In genomic region chr17:64341181-64341580, GRCh38 we compare ENCODE assay signal across 15 cellular contexts. TPM values are rescaled to one million over a fixed set of nuclear protein-coding genes. Genes with fewer than 3 reads are reported as not detected.
DNase-seq lines count a peak whose midpoint lies in the region; ATAC-seq and TF ChIP-seq lines count a peak whose summit lies in the region.
"Had no signal": no experiment of that assay in that cellular context is flagged by ENCODE, and none has a peak within 500 bp of the region (broad histone marks: within the 10 kb centered on the region; RNA-seq: fewer than 3 reads in every experiment).

No MANE protein-coding gene starts in this region.

- no peaks in the 10 kb centered on the region for H3K27me3 ChIP-seq in CD8-positive, alpha-beta T cell (ENCODE audit: insufficient read depth, low read length)
- H3K27me3 ChIP-seq in neuronal stem cell (ENCODE audit: control insufficient read depth in 3 of 3, insufficient read depth in 3 of 3, low read depth in 1 of 3, low read length in 3 of 3) (peaks cover 0 to 10% (median 2%) of the 10 kb centered on the region in 3 experiments), upper lobe of right lung (no peaks in the 10 kb centered on the region), hepatocyte (no peaks in the 10 kb centered on the region)
- H3K27me3 ChIP-seq: BE2C had no signal

- POLR2A ChIA-PET in CD8-positive, alpha-beta T cell (lab: Charles Lee): interaction anchor here (0.6 kb wide), 1 partner anchor 100 kb away, joined by 4 read pairs; no protein-coding TSS in a partner anchor

- no peaks in the 10 kb centered on the region for H3K9me3 ChIP-seq in CD8-positive, alpha-beta T cell (ENCODE audit: low read length)
- H3K9me3 ChIP-seq in neuronal stem cell (replicated peaks in 1 of 2; ENCODE audit: control insufficient read depth in 2 of 2, insufficient read depth in 1 of 2, low read depth in 1 of 2, low read length in 2 of 2) (peaks cover 0 to 2% of the 10 kb centered on the region in 2 donors), upper lobe of right lung (no peaks in the 10 kb centered on the region), hepatocyte (ENCODE audit: low read depth) (no peaks in the 10 kb centered on the region)
- H3K9me3 ChIP-seq: A549, BE2C had no signal

- intact Hi-C loops in CD8-positive, alpha-beta T cell (cut with DNase I, micrococcal nuclease): no loop called here
- intact Hi-C loops in dendritic cell treated with granulocyte-macrophage colony-stimulating factor and Interleukin-4, amounts not matched to agents 40 ng/mL and 50 ng/mL, for 4 days (cut with micrococcal nuclease): no loop called here
- intact Hi-C loops in upper lobe of right lung (cut with DNase I): no loop called here

- no peak overlapping the region for H2AK5ac ChIP-seq in neuronal stem cell (ENCODE audit: low read depth, low read length)

- H2BK120ac ChIP-seq in neuronal stem cell (ENCODE audit: low read depth, low read length): no peak overlapping the region

- no peaks in the 10 kb centered on the region for H3K79me2 ChIP-seq in hepatocyte

- H3K18ac ChIP-seq in neuronal stem cell (ENCODE audit: low read length): peak overlapping the region; percentile 71

- ATAC-seq in CD8-positive, alpha-beta T cell: no peak
- no peak for ATAC-seq in upper lobe of right lung
- ATAC-seq in HG02885 (IDR thresholded peaks at IDR 0.05; ENCODE audit: poor library complexity, unreplicated experiment): no peak
- ATAC-seq: A549, HCT116 had no signal

- H3K4me1 Mint-ChIP-seq in CD8-positive, alpha-beta T cell (ENCODE audit: low read depth): peaks cover 20% of the 10 kb centered on the region
- peaks cover 85% of the 10 kb centered on the region for H3K4me1 Mint-ChIP-seq in dendritic cell treated with granulocyte-macrophage colony-stimulating factor and Interleukin-4, amounts not matched to agents 40 ng/mL and 50 ng/mL, for 4 days (ENCODE audit: low read depth)

- no peak overlapping the region for H3K4me3 ChIP-seq in CD8-positive, alpha-beta T cell (ENCODE audit: low read depth, low read length)
- H3K4me3 ChIP-seq in neuronal stem cell (ENCODE audit: low read length in 2 of 2) (no peak overlapping the region), upper lobe of right lung (no peak overlapping the region), hepatocyte (no peak overlapping the region)
- H3K4me3 ChIP-seq: A549, GM23248 had no signal

- H2BK15ac ChIP-seq in neuronal stem cell (ENCODE audit: low read length): peak overlapping the region; percentile 49

- H3K27ac ChIP-seq in CD8-positive, alpha-beta T cell (ENCODE audit: low read depth, low read length): no peak overlapping the region
- H3K27ac ChIP-seq in neuronal stem cell (replicated peaks; ENCODE audit: low read length) (no peak overlapping the region), upper lobe of right lung (peak overlapping the region; percentile 65), hepatocyte (no peak overlapping the region)
- H3K27ac ChIP-seq: A549, GM23248, HL-60 had no signal

- H3K9ac ChIP-seq in neuronal stem cell (ENCODE audit: low read depth, low read length, poor library complexity): no peak overlapping the region
- H3K9ac ChIP-seq: GM23248 had no signal

- H2AFZ ChIP-seq in neuronal stem cell (ENCODE audit: low read length) (no peak overlapping the region), hepatocyte (no peak overlapping the region)

- no peaks in the 10 kb centered on the region for H3K9me2 ChIP-seq in hepatocyte (replicated peaks; ENCODE audit: insufficient read depth)

- peak overlapping the region; percentile 55 for H3K27ac Mint-ChIP-seq in CD8-positive, alpha-beta T cell
- peak overlapping the region; percentile 93 for H3K27ac Mint-ChIP-seq in dendritic cell treated with granulocyte-macrophage colony-stimulating factor and Interleukin-4, amounts not matched to agents 40 ng/mL and 50 ng/mL, for 4 days

- H2BK5ac ChIP-seq in neuronal stem cell (ENCODE audit: low read length): no peak overlapping the region

- H4K91ac ChIP-seq in neuronal stem cell (ENCODE audit: low read depth, low read length, poor library complexity): no peak overlapping the region

- no peak for DNase-seq in CD8-positive, alpha-beta T cell
- DNase-seq in neuronal stem cell (ENCODE audit: low spot score) (no peak), upper lobe of right lung (no peak), hepatocyte (ENCODE audit: low spot score) (no peak)
- no peak for DNase-seq in stimulated activated naive CD4-positive, alpha-beta T cell treated with Interleukin-2 at 50 U/mL for 16 hours (lab: John Stamatoyannopoulos, UW)
- DNase-seq: BE2C, Calu3, DMS 273 treated with DMSO at 0.1 percent for 48 hours, GM23248 had no signal

- no peaks in the 10 kb centered on the region for H3K9me3 Mint-ChIP-seq in CD8-positive, alpha-beta T cell
- no peaks in the 10 kb centered on the region for H3K9me3 Mint-ChIP-seq in dendritic cell treated with granulocyte-macrophage colony-stimulating factor and Interleukin-4, amounts not matched to agents 40 ng/mL and 50 ng/mL, for 4 days

- H3K4me2 ChIP-seq in neuronal stem cell (ENCODE audit: insufficient read depth, low read length, poor library complexity, severe bottlenecking) (no peak overlapping the region), hepatocyte (no peak overlapping the region)
- H3K4me2 ChIP-seq: A549 had no signal

- WGBS in neuronal stem cell (ENCODE audit: extremely low coverage in 2 of 2, insufficient read length in 2 of 2, insufficient replicate concordance in 1 of 2), 2 donors: no CpG with 5 or more reads among the region's 10 CpGs
- 94% methylated on average over 10 of the region's 10 CpGs for whole genome bisulfite sequencing in hepatocyte (ENCODE audit: low lambda C conversion rate, missing lambda C conversion rate)

- peaks cover 78% of the 10 kb centered on the region for H3K36me3 Mint-ChIP-seq in CD8-positive, alpha-beta T cell
- H3K36me3 Mint-ChIP-seq in dendritic cell treated with granulocyte-macrophage colony-stimulating factor and Interleukin-4, amounts not matched to agents 40 ng/mL and 50 ng/mL, for 4 days (ENCODE audit: low read depth): peaks cover 71% of the 10 kb centered on the region

- TF ChIP-seq CTCF in CD8-positive, alpha-beta T cell (IDR thresholded peaks at IDR 0.05): no peak
- TF ChIP-seq CTCF in upper lobe of right lung (IDR thresholded peaks at IDR 0.05): no peak
- no peak for TF ChIP-seq CTCF in hepatocyte (IDR thresholded peaks at IDR 0.05; ENCODE audit: poor library complexity)

- no peak overlapping the region for H3K4ac ChIP-seq in neuronal stem cell (ENCODE audit: low read length)

- H2BK12ac ChIP-seq in neuronal stem cell (ENCODE audit: low read length): peak overlapping the region; percentile 6

- H4K20me1 ChIP-seq in hepatocyte (ENCODE audit: insufficient read depth, poor library complexity, severe bottlenecking): no peaks in the 10 kb centered on the region

- no peak overlapping the region for H4K8ac ChIP-seq in neuronal stem cell (ENCODE audit: low read depth, low read length)

- peaks cover 7% of the 10 kb centered on the region for H3K4me1 ChIP-seq in CD8-positive, alpha-beta T cell (ENCODE audit: insufficient read depth, low read length)
- H3K4me1 ChIP-seq in neuronal stem cell (ENCODE audit: control insufficient read depth in 2 of 2, insufficient read depth in 1 of 2, low read depth in 1 of 2, low read length in 2 of 2) (peaks cover 5 to 16% of the 10 kb centered on the region in 2 donors), upper lobe of right lung (peaks cover 83% of the 10 kb centered on the region), hepatocyte (ENCODE audit: insufficient read depth) (no peaks in the 10 kb centered on the region)
- H3K4me1 ChIP-seq: BE2C had no signal

- no peaks in the 10 kb centered on the region for H3K27me3 Mint-ChIP-seq in CD8-positive, alpha-beta T cell (ENCODE audit: low read depth)
- H3K27me3 Mint-ChIP-seq in dendritic cell treated with granulocyte-macrophage colony-stimulating factor and Interleukin-4, amounts not matched to agents 40 ng/mL and 50 ng/mL, for 4 days: no peaks in the 10 kb centered on the region

- CTCF ChIA-PET in CD8-positive, alpha-beta T cell (lab: Charles Lee): interaction anchor here (1.1 to 1.9 kb wide), 4 partner anchors 35 to 79 kb away, joined by 3 to 22 read pairs (median 3); no protein-coding TSS in a partner anchor

- no peaks in the 10 kb centered on the region for H3K79me1 ChIP-seq in neuronal stem cell (ENCODE audit: low read depth, low read length)

- no peak overlapping the region for H3K23ac ChIP-seq in neuronal stem cell (ENCODE audit: low read depth, low read length, poor library complexity)

- peaks cover 36% of the 10 kb centered on the region for H3K36me3 ChIP-seq in CD8-positive, alpha-beta T cell (ENCODE audit: insufficient read depth, low read length)
- H3K36me3 ChIP-seq in neuronal stem cell (replicated peaks in 1 of 2; ENCODE audit: control insufficient read depth in 2 of 2, insufficient read depth in 2 of 2, low read length in 2 of 2): no peaks in the 10 kb centered on the region
- H3K36me3 ChIP-seq in upper lobe of right lung: peaks cover 4% of the 10 kb centered on the region
- H3K36me3 ChIP-seq in hepatocyte (replicated peaks; ENCODE audit: insufficient read depth, low read depth): no peaks in the 10 kb centered on the region
- H3K36me3 ChIP-seq: BE2C had no signal

- no peak overlapping the region for H3K4me3 Mint-ChIP-seq in CD8-positive, alpha-beta T cell
- peak overlapping the region; percentile 24 for H3K4me3 Mint-ChIP-seq in dendritic cell treated with granulocyte-macrophage colony-stimulating factor and Interleukin-4, amounts not matched to agents 40 ng/mL and 50 ng/mL, for 4 days

- H3K14ac ChIP-seq in neuronal stem cell (ENCODE audit: low read length): no peak overlapping the region

RNA-seq across cellular contexts. Expression of gene PECAM1, which starts 49.5 kb away (rescaled TPM):
- total RNA-seq in CD8-positive, alpha-beta T cell: 10 to 100 TPM; 64.3 to 70.6 TPM
- 0.03 TPM for polyA plus RNA-seq in neuronal stem cell (2013, experiment 1 of 2)
- polyA plus RNA-seq in neuronal stem cell (2013, experiment 2 of 2): 0.03 TPM
- 631 TPM for total RNA-seq in upper lobe of right lung
- total RNA-seq in hepatocyte: 2.8 and 8.2 TPM in 2 replicates
- 1.7 and 2.3 TPM in 2 replicates for polyA plus RNA-seq in hepatocyte
- total RNA-seq: Calu3, GM23248 had no signal
- polyA plus RNA-seq: AG04450 had no signal
